11 cellular contexts compared by ENCODE assay signal in the genomic region with DNA sequence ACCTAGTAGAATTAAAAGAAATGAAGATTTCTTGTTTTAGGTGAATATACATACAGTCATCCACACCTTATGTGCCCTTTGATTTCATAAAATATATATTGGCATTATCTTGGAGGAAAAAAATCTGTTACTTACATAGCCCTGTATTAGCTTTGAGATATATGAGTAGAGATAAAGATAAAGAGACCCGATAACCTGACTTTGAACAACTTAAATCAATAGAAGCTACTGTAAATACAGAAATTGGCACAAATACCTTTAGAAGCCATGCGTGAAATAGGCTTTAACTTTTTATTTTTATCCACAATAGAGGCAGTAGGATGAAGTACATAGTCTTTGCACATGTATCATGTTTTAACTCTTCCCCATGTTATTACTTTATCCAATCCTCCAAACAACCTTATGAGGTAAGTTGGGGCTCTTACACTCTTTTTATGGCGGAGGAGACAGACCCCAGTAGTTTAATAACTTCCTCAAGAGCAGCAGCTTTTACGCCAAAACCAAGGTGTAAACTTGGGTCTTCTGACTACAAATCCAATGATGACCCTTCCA. TPM values are rescaled to one million over a fixed set of nuclear protein-coding genes. Genes with fewer than 3 reads are reported as not detected.
DNase-seq lines count a peak whose midpoint lies in the region; ATAC-seq and TF ChIP-seq lines count a peak whose summit lies in the region.
"Had no signal": no experiment of that assay in that cellular context is flagged by ENCODE, and none has a peak within 500 bp of the region (broad histone marks: within the 10 kb centered on the region; RNA-seq: fewer than 3 reads in every experiment).

No MANE protein-coding gene starts in this region.

- TF ChIP-seq CTCF in neural crest cell (conservative IDR thresholded peaks at IDR 0.05) (no peak), mesothelial cell of epicardium (IDR thresholded peaks at IDR 0.05; ENCODE audit: unreplicated experiment) (no peak)

- peaks cover 33 to 70% (median 44%) of the 10 kb centered on the region in 4 donors for H3K4me1 Mint-ChIP-seq in CD4-positive, alpha-beta memory T cell
- H3K4me1 Mint-ChIP-seq in IgD-negative memory B cell (peaks cover 29 to 38% (median 36%) of the 10 kb centered on the region in 3 donors), neural crest cell (peaks cover 15% of the 10 kb centered on the region), mesothelial cell of epicardium (peaks cover 17% of the 10 kb centered on the region)
- peaks cover 27% of the 10 kb centered on the region for H3K4me1 Mint-ChIP-seq in central memory CD8-positive, alpha-beta T cell

- peaks cover 0 to 4% (median 0%) of the 10 kb centered on the region in 8 donors for H3K9me3 Mint-ChIP-seq in CD4-positive, alpha-beta memory T cell
- no peaks in the 10 kb centered on the region for H3K9me3 Mint-ChIP-seq in IgD-negative memory B cell
- no peaks in the 10 kb centered on the region for H3K9me3 Mint-ChIP-seq in central memory CD8-positive, alpha-beta T cell
- no peaks in the 10 kb centered on the region for H3K9me3 Mint-ChIP-seq in neural crest cell
- no peaks in the 10 kb centered on the region for H3K9me3 Mint-ChIP-seq in mesothelial cell of epicardium

- peaks cover 50% of the 10 kb centered on the region for H3K4me1 ChIP-seq in CD4-positive, alpha-beta memory T cell (ENCODE audit: insufficient read depth, low read length)

- H3K4me3 Mint-ChIP-seq in CD4-positive, alpha-beta memory T cell: peak overlapping the region; percentile 10 to 80 (median 68)
- H3K4me3 Mint-ChIP-seq in IgD-negative memory B cell (peak overlapping the region; percentile 72 to 86 (median 83)), neural crest cell (peak overlapping the region; percentile 33), mesothelial cell of epicardium (no peak overlapping the region)
- peak overlapping the region; percentile 46 for H3K4me3 Mint-ChIP-seq in central memory CD8-positive, alpha-beta T cell

- CTCF ChIA-PET in CD4-positive, alpha-beta memory T cell (lab: Charles Lee; ENCODE audit: partially characterized antibody): interaction anchor here (0.6 to 1.0 kb wide), 2 partner anchors 82 kb away, joined by 3 read pairs; no protein-coding TSS in a partner anchor

- H3K27ac Mint-ChIP-seq in CD4-positive, alpha-beta memory T cell: peak overlapping the region in 5 of 7 donors; percentile 5 to 75 (median 19)
- peak overlapping the region; percentile 28 to 85 (median 55) for H3K27ac Mint-ChIP-seq in IgD-negative memory B cell
- no peak overlapping the region for H3K27ac Mint-ChIP-seq in central memory CD8-positive, alpha-beta T cell (ENCODE audit: low read depth)
- no peak overlapping the region for H3K27ac Mint-ChIP-seq in neural crest cell (ENCODE audit: unreplicated experiment)
- H3K27ac Mint-ChIP-seq in mesothelial cell of epicardium: no peak overlapping the region

- no peaks in the 10 kb centered on the region for H3K27me3 ChIP-seq in CD4-positive, alpha-beta memory T cell (ENCODE audit: insufficient read depth, low read length)

- ATAC-seq in central memory CD8-positive, alpha-beta T cell (replicated peaks; ENCODE audit: extremely low read depth, poor library complexity, severe bottlenecking): no peak

- POLR2A ChIA-PET in CD4-positive, alpha-beta memory T cell (lab: Charles Lee; ENCODE audit: partially characterized antibody): interaction anchor here (1.1 to 4.2 kb wide), 3 partner anchors 20 to 35 kb away, joined by 3 to 29 read pairs (median 3); no protein-coding TSS in a partner anchor

- intact Hi-C loops in CD4-positive, alpha-beta memory T cell (cut with micrococcal nuclease): loop anchor here (10.0 kb wide), 1 partner anchor 51 kb away; no protein-coding TSS in a partner anchor

- no peaks in the 10 kb centered on the region for H3K9me3 ChIP-seq in CD4-positive, alpha-beta memory T cell (ENCODE audit: control insufficient read depth in 1 of 2, low read length in 2 of 2)

- H3K27me3 Mint-ChIP-seq in CD4-positive, alpha-beta memory T cell: peaks cover 0 to 5% of the 10 kb centered on the region in 2 donors
- H3K27me3 Mint-ChIP-seq in IgD-negative memory B cell: no peaks in the 10 kb centered on the region
- H3K27me3 Mint-ChIP-seq in central memory CD8-positive, alpha-beta T cell: no peaks in the 10 kb centered on the region
- H3K27me3 Mint-ChIP-seq in neural crest cell (ENCODE audit: low read depth): peaks cover 37% of the 10 kb centered on the region
- H3K27me3 Mint-ChIP-seq in mesothelial cell of epicardium (ENCODE audit: low read depth): peaks cover 8% of the 10 kb centered on the region

- H3K4me3 ChIP-seq in CD4-positive, alpha-beta memory T cell (ENCODE audit: low read length in 2 of 2): no peak overlapping the region

- DNase-seq in CD4-positive, alpha-beta memory T cell: no peak
- no peak for DNase-seq in central memory CD8-positive, alpha-beta T cell (ENCODE audit: low spot score in 2 of 2)
- no peak for DNase-seq in neural crest cell (ENCODE audit: low read depth, low spot score)
- DNase-seq in mesothelial cell of epicardium (ENCODE audit: low spot score in 2 of 2, unreplicated experiment in 2 of 2): no peak
- DNase-seq in cerebellar cortex (ENCODE audit: low spot score): no peak
- DNase-seq in DMS79 treated with DMSO at 0.1 percent for 48 hours (lab: John Stamatoyannopoulos, UW): no peak
- no peak for DNase-seq in GF-D8 (lab: John Stamatoyannopoulos, UW)
- DNase-seq: NCI-H2227 treated with DMSO at 0.1 percent for 48 hours; OCI-M1; stimulated activated CD4-positive, alpha-beta T cell treated with anti-CD3 and anti-CD28 coated beads, Interleukin-15, amount 100 ng/mL, for 24 hours had no signal

- H3K36me3 ChIP-seq in CD4-positive, alpha-beta memory T cell (ENCODE audit: insufficient read depth, low read length): peaks cover 38% of the 10 kb centered on the region

- H3K27ac ChIP-seq in CD4-positive, alpha-beta memory T cell (ENCODE audit: low read depth, low read length): no peak overlapping the region

- peaks cover 38 to 55% of the 10 kb centered on the region in 2 donors for H3K36me3 Mint-ChIP-seq in CD4-positive, alpha-beta memory T cell
- H3K36me3 Mint-ChIP-seq in IgD-negative memory B cell (peaks cover 19% of the 10 kb centered on the region), neural crest cell (ENCODE audit: low read depth) (peaks cover 5% of the 10 kb centered on the region), mesothelial cell of epicardium (peaks cover 19% of the 10 kb centered on the region)
- H3K36me3 Mint-ChIP-seq in central memory CD8-positive, alpha-beta T cell (ENCODE audit: insufficient read depth): peaks cover 51% of the 10 kb centered on the region

RNA-seq across cellular contexts. Expression of gene CD55, which starts 2.0 kb away (rescaled TPM):
- total RNA-seq in CD4-positive, alpha-beta memory T cell: 10 to 100 TPM; 69.0 to 77.3 TPM
- polyA plus RNA-seq in CD4-positive, alpha-beta memory T cell: 10 to 100 TPM; 73.2 to 92.1 TPM
- 111 TPM for polyA plus RNA-seq in IgD-negative memory B cell
- total RNA-seq in neural crest cell (4.0 and 4.5 TPM in 2 replicates), mesothelial cell of epicardium (35.1 to 37.9 TPM (median 35.3 TPM) in 3 replicates)

Comparison
In these comparisons a context has a peak if more than half of its experiments do, and no peak if none do; other contexts are left out.
1. H3K27ac Mint-ChIP-seq: peak in CD4-positive, alpha-beta memory T cell (5 of 7) and IgD-negative memory B cell (3 of 3); none in central memory CD8-positive, alpha-beta T cell (single experiment), neural crest cell (single experiment) and mesothelial cell of epicardium (single experiment).